13 cellular contexts compared by ENCODE assay signal in the genomic region with DNA sequence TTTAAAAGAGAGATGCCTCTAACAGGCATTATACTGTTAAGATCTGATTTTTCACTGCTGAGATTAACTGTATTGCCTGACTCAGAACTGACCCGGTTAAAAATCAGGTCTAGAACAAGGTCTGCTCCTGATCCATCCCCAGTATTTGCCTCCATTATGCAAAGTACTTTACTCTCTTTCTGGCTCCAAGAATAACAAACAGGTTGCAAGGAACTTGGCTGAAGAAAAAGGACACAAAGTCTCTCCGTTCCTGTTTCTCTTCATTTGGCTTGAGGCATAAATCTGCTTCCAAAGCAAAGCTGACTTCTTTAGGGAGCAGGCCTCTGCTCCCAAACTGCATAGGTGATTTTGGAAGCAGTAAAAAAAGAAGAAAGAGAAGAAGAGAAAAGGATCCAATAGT.
DNase-seq lines count a peak whose midpoint lies in the region; ATAC-seq and TF ChIP-seq lines count a peak whose summit lies in the region.
"Had no signal": no experiment of that assay in that cellular context is flagged by ENCODE, and none has a peak within 500 bp of the region (broad histone marks: within the 10 kb centered on the region; RNA-seq: fewer than 3 reads in every experiment).

No MANE protein-coding gene starts in this region.

- H3K9me3 Mint-ChIP-seq in nephron (peaks cover 13% of the 10 kb centered on the region), endodermal cell (no peaks in the 10 kb centered on the region)
- peaks cover 1% of the 10 kb centered on the region for H3K9me3 Mint-ChIP-seq in activated naive CD8-positive, alpha-beta T cell treated with anti-CD3 and anti-CD28 coated beads for 36 hours

- DNase-seq in astrocyte of the hippocampus (ENCODE audit: low read depth, low spot score) (peak; percentile 44), stomach (no peak), NCI-H1436 treated with DMSO at 0.1 percent for 48 hours (lab: John Stamatoyannopoulos, UW) (no peak), amygdala (lab: John Stamatoyannopoulos, UW) (no peak), endodermal cell (no peak)
- no peak for DNase-seq in activated naive CD8-positive, alpha-beta T cell treated with anti-CD3 and anti-CD28 coated beads for 36 hours
- DNase-seq: CD8-positive, alpha-beta memory T cell; MM.1S; NCI-H1092 treated with DMSO at 0.1 percent for 48 hours; NCI-H748 treated with DMSO at 0.1 percent for 48 hours; Right ventricle myocardium superior had no signal

- H3K4me3 ChIP-seq in gastroesophageal sphincter (no peak overlapping the region), stomach (no peak overlapping the region), endodermal cell (ENCODE audit: low read length) (no peak overlapping the region)

- H3K4me1 ChIP-seq in gastroesophageal sphincter (peaks cover 0 to 30% (median 12%) of the 10 kb centered on the region in 3 donors), stomach (peaks cover 0 to 9% (median 0%) of the 10 kb centered on the region in 4 donors), endodermal cell (ENCODE audit: control insufficient read depth, insufficient read depth, low read length) (no peaks in the 10 kb centered on the region)

- H3K36me3 ChIP-seq in gastroesophageal sphincter (no peaks in the 10 kb centered on the region), stomach (no peaks in the 10 kb centered on the region), endodermal cell (ENCODE audit: control insufficient read depth, insufficient read depth, low read length) (no peaks in the 10 kb centered on the region)

- no peaks in the 10 kb centered on the region for H3K27me3 ChIP-seq in gastroesophageal sphincter
- H3K27me3 ChIP-seq in stomach, result no peaks in the 10 kb centered on the region
- no peaks in the 10 kb centered on the region for H3K27me3 ChIP-seq in endodermal cell (ENCODE audit: control insufficient read depth, insufficient read depth, low read length, poor library complexity, severe bottlenecking)

- H3K4me3 Mint-ChIP-seq in nephron (no peak overlapping the region), endodermal cell (no peak overlapping the region)
- H3K4me3 Mint-ChIP-seq in activated naive CD8-positive, alpha-beta T cell treated with anti-CD3 and anti-CD28 coated beads for 36 hours, result no peak overlapping the region
- H3K4me3 Mint-ChIP-seq: CD8-positive, alpha-beta memory T cell had no signal

- 5 to 23% methylated on average over 2 of the region's 2 CpGs for WGBS in gastroesophageal sphincter (ENCODE audit: low coverage in 1 of 2), 2 donors
- 39 to 66% (median 60%) methylated on average over 2 of the region's 2 CpGs for WGBS in stomach, 5 donors
- 81 to 92% methylated on average over 1 to 2 of the region's 2 CpGs for WGBS in endodermal cell (ENCODE audit: insufficient coverage in 1 of 2, insufficient read length in 1 of 2), 2 experiments

- H3K9me3 ChIP-seq in gastroesophageal sphincter (peaks cover 0 to 10% (median 3%) of the 10 kb centered on the region in 3 donors), stomach (peaks cover 0 to 9% (median 1%) of the 10 kb centered on the region in 4 donors), endodermal cell (ENCODE audit: control insufficient read depth, low read length) (no peaks in the 10 kb centered on the region)

- H3K4me1 Mint-ChIP-seq in nephron, result peaks cover 20% of the 10 kb centered on the region
- no peaks in the 10 kb centered on the region for H3K4me1 Mint-ChIP-seq in activated naive CD8-positive, alpha-beta T cell treated with anti-CD3 and anti-CD28 coated beads for 36 hours
- H3K4me1 Mint-ChIP-seq in endodermal cell, result no peaks in the 10 kb centered on the region
- H3K4me1 Mint-ChIP-seq: CD8-positive, alpha-beta memory T cell had no signal

- TF ChIP-seq EP300 in gastroesophageal sphincter (IDR thresholded peaks at IDR 0.05) (no peak), stomach (IDR thresholded peaks at IDR 0.05) (no peak)

- TF ChIP-seq POLR2A in gastroesophageal sphincter (IDR thresholded peaks at IDR 0.05) (no peak), stomach (IDR thresholded peaks at IDR 0.05) (no peak)

- TF ChIP-seq CTCF in gastroesophageal sphincter (IDR thresholded peaks at IDR 0.05), result no peak
- TF ChIP-seq CTCF in nephron (IDR thresholded peaks at IDR 0.05; ENCODE audit: unreplicated experiment in 3 of 3), result no peak
- no peak for TF ChIP-seq CTCF in stomach (IDR thresholded peaks at IDR 0.05)
- TF ChIP-seq CTCF in endodermal cell (conservative IDR thresholded peaks at IDR 0.05), result no peak

- intact Hi-C loops in stomach (cut with DNase I; ENCODE audit: low total_unique reads), result no loop called here

- H3K27ac ChIP-seq in gastroesophageal sphincter (peak overlapping the region; percentile 62 to 74 (median 70)), stomach (peak overlapping the region in 3 of 5 donors; percentile 2 to 55 (median 17)), endodermal cell (ENCODE audit: low read depth, low read length) (no peak overlapping the region)

- H3K36me3 Mint-ChIP-seq in nephron (ENCODE audit: low read depth), result peaks cover 5% of the 10 kb centered on the region
- H3K36me3 Mint-ChIP-seq in activated naive CD8-positive, alpha-beta T cell treated with anti-CD3 and anti-CD28 coated beads for 36 hours, result no peaks in the 10 kb centered on the region
- no peaks in the 10 kb centered on the region for H3K36me3 Mint-ChIP-seq in endodermal cell (ENCODE audit: low read depth)
- H3K36me3 Mint-ChIP-seq: CD8-positive, alpha-beta memory T cell had no signal

- no peak overlapping the region for H3K9ac ChIP-seq in endodermal cell (ENCODE audit: extremely low read depth, low read length, poor library complexity, severe bottlenecking)

- ATAC-seq in gastroesophageal sphincter, result peak; percentile 63

- H3K27me3 Mint-ChIP-seq in nephron (ENCODE audit: low read depth) (no peaks in the 10 kb centered on the region), endodermal cell (ENCODE audit: insufficient read depth) (no peaks in the 10 kb centered on the region)
- no peaks in the 10 kb centered on the region for H3K27me3 Mint-ChIP-seq in activated naive CD8-positive, alpha-beta T cell treated with anti-CD3 and anti-CD28 coated beads for 36 hours
- H3K27me3 Mint-ChIP-seq: CD8-positive, alpha-beta memory T cell had no signal

- peak overlapping the region; percentile 28 to 79 (median 63) for H3K27ac Mint-ChIP-seq in nephron
- H3K27ac Mint-ChIP-seq in activated naive CD8-positive, alpha-beta T cell treated with anti-CD3 and anti-CD28 coated beads for 36 hours, result no peak overlapping the region
- H3K27ac Mint-ChIP-seq in endodermal cell, result no peak overlapping the region
- H3K27ac Mint-ChIP-seq: CD8-positive, alpha-beta memory T cell had no signal

Comparison
In these comparisons a context has a peak if more than half of its experiments do, and no peak if none do; other contexts are left out.
1. H3K27ac Mint-ChIP-seq: peak in nephron (3 of 3); none in activated naive CD8-positive, alpha-beta T cell treated with anti-CD3 and anti-CD28 coated beads for 36 hours (single experiment) and endodermal cell (single experiment).